10 cellular contexts compared by ENCODE assay signal in the genomic region with DNA sequence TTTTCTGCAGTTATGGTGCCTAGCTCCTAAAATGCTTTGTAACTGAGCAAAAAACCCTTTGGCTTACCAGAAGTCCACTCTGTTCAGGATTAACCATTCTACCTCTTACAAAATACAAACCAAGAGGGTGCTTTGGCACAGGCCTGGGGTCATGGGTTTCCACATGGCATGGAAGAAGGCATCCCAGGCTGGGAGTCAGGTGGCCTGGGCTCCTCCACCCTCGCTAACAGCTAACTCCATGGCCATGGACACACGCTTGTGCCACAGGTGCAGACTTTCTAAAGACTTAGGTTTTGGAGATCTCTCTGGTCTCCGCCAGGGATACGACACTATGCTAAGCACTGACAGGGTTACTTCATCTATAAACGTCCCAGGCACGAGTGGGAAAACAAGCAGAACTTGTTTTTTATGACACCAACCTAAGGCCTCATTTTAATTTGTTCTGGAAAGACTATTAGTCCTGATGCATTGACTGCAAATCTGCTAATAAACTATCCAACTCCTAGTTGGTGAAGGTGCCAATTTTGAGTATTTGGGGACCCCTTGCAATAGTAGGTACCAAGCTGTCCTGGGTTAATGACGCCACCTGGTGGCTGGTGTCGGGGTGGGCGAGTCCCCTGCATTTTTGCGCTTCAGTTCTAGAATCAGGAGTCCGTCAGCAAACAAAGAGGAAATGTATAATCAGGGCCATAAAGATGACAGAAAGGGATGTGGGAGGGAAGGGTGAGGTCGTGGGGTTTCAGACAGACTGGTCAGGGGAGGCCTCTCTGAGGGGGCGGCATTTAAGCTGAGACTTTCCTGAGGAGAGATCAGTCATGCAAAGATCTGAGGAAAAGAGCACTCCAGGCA. TPM values are rescaled to one million over a fixed set of nuclear protein-coding genes. Genes with fewer than 3 reads are reported as not detected.
DNase-seq lines count a peak whose midpoint lies in the region; ATAC-seq and TF ChIP-seq lines count a peak whose summit lies in the region.
"Had no signal": no experiment of that assay in that cellular context is flagged by ENCODE, and none has a peak within 500 bp of the region (broad histone marks: within the 10 kb centered on the region; RNA-seq: fewer than 3 reads in every experiment).

No MANE protein-coding gene starts in this region.

- H3K18ac ChIP-seq in mesendoderm (ENCODE audit: low read length): no peak overlapping the region

- no peak overlapping the region for H2BK15ac ChIP-seq in mesendoderm (replicated peaks; ENCODE audit: low read depth)

- H3K9ac ChIP-seq in mesendoderm (ENCODE audit: low read length): no peak overlapping the region

- H3K4me2 ChIP-seq in mesendoderm (ENCODE audit: low read length): no peak overlapping the region

- no peak overlapping the region for H2BK5ac ChIP-seq in mesendoderm (ENCODE audit: low read length)

- H3K36me3 ChIP-seq in Caco-2 (ENCODE audit: control insufficient read depth, insufficient read depth, low read length) (no peaks in the 10 kb centered on the region), H7 (replicated peaks; ENCODE audit: control insufficient read depth, insufficient read depth, low read length) (no peaks in the 10 kb centered on the region), mesendoderm (ENCODE audit: control insufficient read depth, insufficient read depth, low read length) (no peaks in the 10 kb centered on the region)

- peaks cover 5% of the 10 kb centered on the region for H3K36me3 Mint-ChIP-seq in Caco-2 (ENCODE audit: insufficient read depth, unreplicated experiment)
- H3K36me3 Mint-ChIP-seq: activated naive CD8-positive, alpha-beta T cell treated with anti-CD3 and anti-CD28 coated beads, Interleukin-2, amount 10 ng/mL, durations not matched to agents 7 days and 5 days had no signal

- H3K9me3 ChIP-seq in Caco-2: peaks cover 7% of the 10 kb centered on the region; the same call in 1 of the 2 replicates

- H4K8ac ChIP-seq in mesendoderm (ENCODE audit: low read depth, low read length): no peak overlapping the region

- H3K23ac ChIP-seq in mesendoderm (ENCODE audit: low read length): no peak overlapping the region

- no peak overlapping the region for H2BK120ac ChIP-seq in mesendoderm (ENCODE audit: low read depth, low read length)

- DNase-seq in Caco-2 (peak in 1 of 2 experiments; percentile 35), H7 (peak; percentile 83), mesendoderm (peak; percentile 52), SIG-M5 treated with dmso at 0.1 percent for 504 hours (lab: John Stamatoyannopoulos, UW; ENCODE audit: unreplicated experiment) (no peak)
- DNase-seq: activated naive CD8-positive, alpha-beta T cell treated with anti-CD3 and anti-CD28 coated beads, Interleukin-2, amount 10 ng/mL, durations not matched to agents 7 days and 5 days; NCI-H146 had no signal

- H3K4me3 Mint-ChIP-seq in Caco-2 (ENCODE audit: unreplicated experiment): no peak overlapping the region
- H3K4me3 Mint-ChIP-seq: activated naive CD8-positive, alpha-beta T cell treated with anti-CD3 and anti-CD28 coated beads, Interleukin-2, amount 10 ng/mL, durations not matched to agents 7 days and 5 days had no signal

- no peaks in the 10 kb centered on the region for H3K9me3 Mint-ChIP-seq in Caco-2 (ENCODE audit: unreplicated experiment)

- TF ChIP-seq CTCF in Caco-2 (IDR thresholded peaks at IDR 0.05; ENCODE audit: insufficient read depth in 1 of 2, low read depth in 1 of 2, low read length in 1 of 2, severe bottlenecking in 1 of 2, unreplicated experiment in 1 of 2) (peak; percentile 27 to 46), WI38 (IDR thresholded peaks at IDR 0.05; ENCODE audit: low read depth, low read length) (peak; percentile 66)

- BruUV-seq in Caco-2 (replicated peaks; lab: Mats Ljungman, UMichigan): no TSS peak

- H3K27me3 ChIP-seq in Caco-2 (replicated peaks; ENCODE audit: control insufficient read depth, insufficient read depth, low read length): no peaks in the 10 kb centered on the region
- H3K27me3 ChIP-seq in H7 (ENCODE audit: control insufficient read depth, insufficient read depth, low read length): no peaks in the 10 kb centered on the region
- H3K27me3 ChIP-seq in mesendoderm (ENCODE audit: insufficient read depth, low read length, poor library complexity): no peaks in the 10 kb centered on the region

- no peak overlapping the region for H3K4me3 ChIP-seq in Caco-2 (ENCODE audit: low read depth, low read length)
- H3K4me3 ChIP-seq in H7 (ENCODE audit: insufficient read depth, low read depth, low read length): no peak overlapping the region
- no peak overlapping the region for H3K4me3 ChIP-seq in WI38 (ENCODE audit: low read depth, low read length)
- H3K4me3 ChIP-seq in mesendoderm (ENCODE audit: low read length): no peak overlapping the region

- H3K27ac ChIP-seq in mesendoderm (ENCODE audit: low read depth, low read length): no peak overlapping the region

- no peaks in the 10 kb centered on the region for H3K79me2 ChIP-seq in mesendoderm (ENCODE audit: control insufficient read depth, insufficient read depth, low read length)

- H3K56ac ChIP-seq in mesendoderm (ENCODE audit: low read length): no peak overlapping the region

- ATAC-seq in activated CD4-positive, CD25-positive, alpha-beta regulatory T cell treated with anti-CD3 and anti-CD28 coated beads, Interleukin-2, amount 50 U/mL, for 24 hours: no peak
- no peak for ATAC-seq in GM19023 (IDR thresholded peaks at IDR 0.05; ENCODE audit: unreplicated experiment)

- no CpG with 5 or more reads among the region's 13 CpGs for WGBS in mesendoderm (ENCODE audit: extremely low coverage, insufficient coverage, low lambda C conversion rate)

- peaks cover 5% of the 10 kb centered on the region for H3K4me1 Mint-ChIP-seq in Caco-2 (ENCODE audit: low read depth, unreplicated experiment)
- H3K4me1 Mint-ChIP-seq: activated naive CD8-positive, alpha-beta T cell treated with anti-CD3 and anti-CD28 coated beads, Interleukin-2, amount 10 ng/mL, durations not matched to agents 7 days and 5 days had no signal

- H3K4ac ChIP-seq in mesendoderm (ENCODE audit: low read depth, low read length): no peak overlapping the region

- H3K27ac Mint-ChIP-seq in Caco-2 (ENCODE audit: unreplicated experiment): no peak overlapping the region
- H3K27ac Mint-ChIP-seq: activated naive CD8-positive, alpha-beta T cell treated with anti-CD3 and anti-CD28 coated beads, Interleukin-2, amount 10 ng/mL, durations not matched to agents 7 days and 5 days had no signal

- H4K5ac ChIP-seq in mesendoderm (ENCODE audit: low read length): no peak overlapping the region

- H3K27me3 Mint-ChIP-seq in Caco-2 (ENCODE audit: insufficient read depth, unreplicated experiment): no peaks in the 10 kb centered on the region

- CTCF ChIA-PET in Caco-2 (lab: Charles Lee): no interaction called here

- H3K4me1 ChIP-seq in Caco-2: 0 out of 2 replicates have a peak, but pooled peaks cover 8% of the 10 kb centered on the region
- no peaks in the 10 kb centered on the region for H3K4me1 ChIP-seq in mesendoderm (ENCODE audit: control insufficient read depth, low read depth, low read length)

- H3K79me1 ChIP-seq in mesendoderm (ENCODE audit: low read length): no peaks in the 10 kb centered on the region

- H2AK5ac ChIP-seq in mesendoderm (ENCODE audit: low read length): no peak overlapping the region

- intact Hi-C loops in Caco-2 (cut with micrococcal nuclease; ENCODE audit: unreplicated experiment): loop anchor here (1.0 kb wide), 1 partner anchor 197 kb away; no protein-coding TSS in a partner anchor

- POLR2A ChIA-PET in Caco-2 (lab: Charles Lee): no interaction called here

RNA-seq across cellular contexts. Expression of gene ALDH1A3, which starts 10.3 kb away (rescaled TPM):
- total RNA-seq in Caco-2 (2022): 3.9 and 6.6 TPM in 2 replicates
- total RNA-seq in H7 (2014; rRNA removed; shearing (Covaris generic)): 25.6 and 25.9 TPM in 2 replicates
- 3.6 TPM for polyA plus RNA-seq in mesendoderm (2013, experiment 1 of 2)
- 3.3 TPM for polyA plus RNA-seq in mesendoderm (2013, experiment 2 of 2)
- total RNA-seq: activated naive CD8-positive, alpha-beta T cell treated with anti-CD3 and anti-CD28 coated beads, Interleukin-2, amount 10 ng/mL, durations not matched to agents 7 days and 5 days; T-helper 1 cell treated with Interleukin-12 subunit alpha and Interleukin-12 subunit beta and Interleukin-4 antibody, amounts not matched to agents 30 ng/mL and 1 ng/mL, for 36 hours had no signal

RNA-seq across cellular contexts. Expression of gene LRRK1, which starts 49.8 kb away (rescaled TPM):
- total RNA-seq in Caco-2 (2022): 9.2 and 12.0 TPM in 2 replicates
- 3.3 and 6.6 TPM in 2 replicates for total RNA-seq in H7 (2014; rRNA removed; shearing (Covaris generic))
- 0.66 TPM for polyA plus RNA-seq in mesendoderm (2013, experiment 1 of 2)
- polyA plus RNA-seq in mesendoderm (2013, experiment 2 of 2): 0.57 TPM
